Comparison of ENCODE assay signal across 8 cellular contexts in the genomic region with DNA sequence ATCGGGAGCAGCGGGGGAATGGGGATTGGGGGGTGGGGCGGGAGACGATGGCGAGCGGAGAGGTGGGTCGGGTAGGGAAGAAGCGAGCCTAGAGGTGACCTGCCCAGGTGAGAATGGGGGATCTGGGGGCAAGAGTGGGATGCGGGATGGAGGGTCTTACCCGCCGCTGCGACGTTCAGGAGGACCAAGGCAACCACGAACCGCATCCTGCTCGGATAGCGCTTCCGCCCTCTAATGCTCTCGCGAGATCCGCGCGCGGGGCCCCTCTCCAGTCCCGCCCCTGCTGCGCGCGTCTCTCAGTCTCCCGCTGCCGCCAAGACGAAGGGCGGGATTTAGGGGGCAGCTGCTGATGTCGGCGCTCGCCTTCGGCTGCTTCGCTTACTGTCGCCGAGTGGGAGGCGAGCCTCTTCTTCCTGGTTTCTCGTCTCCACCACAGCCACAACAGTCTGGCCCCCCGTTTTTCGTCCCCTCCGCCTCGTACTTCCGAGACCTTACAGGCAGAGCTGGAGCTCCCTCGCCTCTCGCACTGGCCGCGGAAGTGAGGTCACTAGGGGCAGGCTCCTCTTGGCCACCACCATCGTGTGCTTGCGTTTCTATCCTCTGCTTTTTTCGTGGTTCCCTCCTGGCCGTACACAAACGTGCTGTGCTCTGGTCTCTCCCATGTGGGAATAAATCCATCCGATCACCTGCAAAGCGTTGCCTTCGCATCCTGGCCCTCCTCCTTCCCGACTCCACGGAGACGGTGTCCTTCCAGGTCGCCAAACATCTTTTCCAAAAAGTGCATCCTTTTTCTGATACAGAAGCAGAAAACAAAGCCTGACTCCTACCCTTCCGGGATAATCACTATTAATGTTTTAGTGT. TPM values are rescaled to one million over a fixed set of nuclear protein-coding genes. Genes with fewer than 3 reads are reported as not detected.
A peak's percentile ranks its signal among the peaks of the same experiment; 100 is the strongest.
DNase-seq lines count a peak whose midpoint lies in the region; ATAC-seq and TF ChIP-seq lines count a peak whose summit lies in the region.

A gene (minus strand): TSS at position 233 of the 861 bp plus-strand sequence. CDS start 27 bp downstream, at position 206.

- H3K27ac ChIP-seq in epithelial cell of prostate: peak within 1 kb of the TSS; percentile 81

- DNase-seq in DMS153 (lab: John Stamatoyannopoulos, UW): peak; percentile 81
- peak; percentile 69 for DNase-seq in OCI-M2 (lab: John Stamatoyannopoulos, UW; ENCODE audit: unreplicated experiment)
- peak; percentile 91 for DNase-seq in activated T-cell treated with anti-CD3 and anti-CD28 coated beads for 4 hours
- DNase-seq in epithelial cell of prostate (ENCODE audit: low read depth, low spot score): peak; percentile 33
- DNase-seq in mucosa of descending colon: peak; percentile 95 to 97 (median 96)
- peak; percentile 88 for DNase-seq in stimulated activated CD8-positive, alpha-beta memory T cell treated with anti-CD3 and anti-CD28 coated beads, Interleukin-4, amount 100 ng/mL, for 1 hour (ENCODE audit: low read depth in 2 of 2, low spot score in 1 of 2)

- TF ChIP-seq EP300 in Ishikawa (IDR thresholded peaks at IDR 0.05; ENCODE audit: borderline replicate concordance): no peak

- peaks cover 4% of the 10 kb centered on the region for H3K36me3 ChIP-seq in mucosa of descending colon (ENCODE audit: low read depth)

- H3K4me3 ChIP-seq in mucosa of descending colon: peak within 1 kb of the TSS; percentile 40

- ATAC-seq in GM21576 (IDR thresholded peaks at IDR 0.05; ENCODE audit: unreplicated experiment): peak; percentile 80
- peak; percentile 94 for ATAC-seq in mucosa of descending colon

- no peak for TF ChIP-seq RAD21 in Ishikawa (IDR thresholded peaks at IDR 0.05; ENCODE audit: low read depth)

- H3K4me1 ChIP-seq in mucosa of descending colon (ENCODE audit: low read depth): peaks cover 26% of the 10 kb centered on the region

- intact Hi-C loops in mucosa of descending colon (cut with DNase I, micrococcal nuclease): no loop called here

- TF ChIP-seq CTCF in mucosa of descending colon (IDR thresholded peaks at IDR 0.05): no peak

- no peaks in the 10 kb centered on the region for H3K9me3 ChIP-seq in mucosa of descending colon

TF ChIP-seq in Ishikawa, 13 proteins besides CTCF, POLR2A, EP300 and RAD21:
- TF ChIP-seq TCF12 (IDR thresholded peaks at IDR 0.05; ENCODE audit: low read depth) (peak; percentile 58), YY1 (IDR thresholded peaks at IDR 0.05; ENCODE audit: low read depth) (peak; percentile 70; the same call in 1 of the 2 replicates), EGR1 (IDR thresholded peaks at IDR 0.05) (no peak), CEBPB (IDR thresholded peaks at IDR 0.05) (no peak), TAF1 (IDR thresholded peaks at IDR 0.05; ENCODE audit: low read depth) (peak; percentile 95), CREB1 (IDR thresholded peaks at IDR 0.05; ENCODE audit: low read depth) (no peak), FOXM1 (IDR thresholded peaks at IDR 0.05; ENCODE audit: borderline replicate concordance, low read depth) (no peak), TEAD4 (IDR thresholded peaks at IDR 0.05) (peak; percentile 17; the same call in 1 of the 2 replicates), NFIC (IDR thresholded peaks at IDR 0.05) (no peak), ZBTB7A (IDR thresholded peaks at IDR 0.05; ENCODE audit: low read depth) (no peak; the same call in 1 of the 2 replicates)
- TF ChIP-seq, protein P1, sequence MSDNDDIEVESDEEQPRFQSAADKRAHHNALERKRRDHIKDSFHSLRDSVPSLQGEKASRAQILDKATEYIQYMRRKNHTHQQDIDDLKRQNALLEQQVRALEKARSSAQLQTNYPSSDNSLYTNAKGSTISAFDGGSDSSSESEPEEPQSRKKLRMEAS (IDR thresholded peaks at IDR 0.05): peak; percentile 71; the same call in 1 of the 2 replicates
- TF ChIP-seq, protein P2, sequence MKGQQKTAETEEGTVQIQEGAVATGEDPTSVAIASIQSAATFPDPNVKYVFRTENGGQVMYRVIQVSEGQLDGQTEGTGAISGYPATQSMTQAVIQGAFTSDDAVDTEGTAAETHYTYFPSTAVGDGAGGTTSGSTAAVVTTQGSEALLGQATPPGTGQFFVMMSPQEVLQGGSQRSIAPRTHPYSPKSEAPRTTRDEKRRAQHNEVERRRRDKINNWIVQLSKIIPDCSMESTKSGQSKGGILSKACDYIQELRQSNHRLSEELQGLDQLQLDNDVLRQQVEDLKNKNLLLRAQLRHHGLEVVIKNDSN (IDR thresholded peaks at IDR 0.05): no peak
- TF ChIP-seq, protein P3, sequence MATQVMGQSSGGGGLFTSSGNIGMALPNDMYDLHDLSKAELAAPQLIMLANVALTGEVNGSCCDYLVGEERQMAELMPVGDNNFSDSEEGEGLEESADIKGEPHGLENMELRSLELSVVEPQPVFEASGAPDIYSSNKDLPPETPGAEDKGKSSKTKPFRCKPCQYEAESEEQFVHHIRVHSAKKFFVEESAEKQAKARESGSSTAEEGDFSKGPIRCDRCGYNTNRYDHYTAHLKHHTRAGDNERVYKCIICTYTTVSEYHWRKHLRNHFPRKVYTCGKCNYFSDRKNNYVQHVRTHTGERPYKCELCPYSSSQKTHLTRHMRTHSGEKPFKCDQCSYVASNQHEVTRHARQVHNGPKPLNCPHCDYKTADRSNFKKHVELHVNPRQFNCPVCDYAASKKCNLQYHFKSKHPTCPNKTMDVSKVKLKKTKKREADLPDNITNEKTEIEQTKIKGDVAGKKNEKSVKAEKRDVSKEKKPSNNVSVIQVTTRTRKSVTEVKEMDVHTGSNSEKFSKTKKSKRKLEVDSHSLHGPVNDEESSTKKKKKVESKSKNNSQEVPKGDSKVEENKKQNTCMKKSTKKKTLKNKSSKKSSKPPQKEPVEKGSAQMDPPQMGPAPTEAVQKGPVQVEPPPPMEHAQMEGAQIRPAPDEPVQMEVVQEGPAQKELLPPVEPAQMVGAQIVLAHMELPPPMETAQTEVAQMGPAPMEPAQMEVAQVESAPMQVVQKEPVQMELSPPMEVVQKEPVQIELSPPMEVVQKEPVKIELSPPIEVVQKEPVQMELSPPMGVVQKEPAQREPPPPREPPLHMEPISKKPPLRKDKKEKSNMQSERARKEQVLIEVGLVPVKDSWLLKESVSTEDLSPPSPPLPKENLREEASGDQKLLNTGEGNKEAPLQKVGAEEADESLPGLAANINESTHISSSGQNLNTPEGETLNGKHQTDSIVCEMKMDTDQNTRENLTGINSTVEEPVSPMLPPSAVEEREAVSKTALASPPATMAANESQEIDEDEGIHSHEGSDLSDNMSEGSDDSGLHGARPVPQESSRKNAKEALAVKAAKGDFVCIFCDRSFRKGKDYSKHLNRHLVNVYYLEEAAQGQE (IDR thresholded peaks at IDR 0.05; ENCODE audit: low read depth): no peak

RNA-seq across cellular contexts. Expression of the gene that starts here (rescaled TPM):
- 100 to 1,000 TPM; 148 to 227 (median 163) TPM for total RNA-seq in mucosa of descending colon

Comparison
In these comparisons a context has a peak if more than half of its experiments do, and no peak if none do; other contexts are left out.
1. Peak in every context shown above with its lines: DNase-seq, ATAC-seq, H3K4me3 ChIP-seq and H3K27ac ChIP-seq.
2. DNase-seq: peak in every context shown above with its lines; median percentile 96 in mucosa of descending colon; 91 in activated T-cell treated with anti-CD3 and anti-CD28 coated beads for 4 hours; 88 in stimulated activated CD8-positive, alpha-beta memory T cell treated with anti-CD3 and anti-CD28 coated beads, Interleukin-4, amount 100 ng/mL, for 1 hour; 81 in DMS153; 69 in OCI-M2; 33 in epithelial cell of prostate.